In the genomic region with DNA sequence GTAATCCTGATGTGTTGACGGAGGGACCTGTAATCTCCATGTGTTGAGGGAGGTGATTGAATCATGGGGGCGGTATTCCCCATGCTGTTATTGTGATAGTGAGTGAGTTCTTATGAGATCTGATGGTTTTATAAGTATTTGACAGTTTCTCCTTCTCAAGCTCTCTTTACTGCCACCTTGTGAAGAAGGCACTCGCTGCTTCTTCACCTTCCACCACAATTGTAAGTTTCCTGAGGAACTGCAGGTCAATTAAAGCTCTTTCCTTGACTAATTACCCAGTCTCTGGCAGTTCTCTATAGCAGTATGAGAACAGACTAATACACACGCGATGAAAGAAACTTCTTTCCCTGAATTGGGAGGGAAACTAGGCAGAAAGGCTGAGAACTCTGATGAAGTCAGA, we compare ENCODE assay signal across 11 cellular contexts.
DNase-seq lines count a peak whose midpoint lies in the region; ATAC-seq, FAIRE-seq and TF ChIP-seq lines count a peak whose summit lies in the region.
"Had no signal": no experiment of that assay in that cellular context is flagged by ENCODE, and none has a peak within 500 bp of the region (broad histone marks: within the 10 kb centered on the region; RNA-seq: fewer than 3 reads in every experiment).

No MANE protein-coding gene starts in this region.

- H3K27ac ChIP-seq in DOHH2 (ENCODE audit: low read depth, low read length) (no peak overlapping the region), GM12878 (ENCODE audit: control insufficient read depth, insufficient read depth) (no peak overlapping the region), mucosa of rectum (ENCODE audit: low read depth in 2 of 2, low read length in 2 of 2) (peak overlapping the region; percentile 80 to 81)
- H3K27ac ChIP-seq: esophagus squamous epithelium had no signal

- H3K9me3 ChIP-seq in DOHH2 (ENCODE audit: control insufficient read depth, insufficient read depth, low read length) (no peaks in the 10 kb centered on the region), GM12878 (replicated peaks; ENCODE audit: control insufficient read depth, insufficient read depth, low read length) (no peaks in the 10 kb centered on the region), mucosa of rectum (ENCODE audit: control insufficient read depth in 2 of 2, low read length in 2 of 2) (no peaks in the 10 kb centered on the region)
- H3K9me3 ChIP-seq: esophagus squamous epithelium had no signal

- in situ Hi-C loops in GM12878 (cut with MboI), result no loop called here

- TF ChIP-seq CTCF in DOHH2 (IDR thresholded peaks at IDR 0.05; ENCODE audit: low read depth, low read length, poor library complexity, severe bottlenecking) (peak; percentile 23), LNCaP clone FGC (IDR thresholded peaks at IDR 0.05; ENCODE audit: control insufficient read depth, extremely low read depth, insufficient read depth) (peak; percentile 50), GM12878 (IDR thresholded peaks at IDR 0.05 in 2 of 3, conservative IDR thresholded peaks at IDR 0.05 in 1 of 3; ENCODE audit: control insufficient read depth in 2 of 3, extremely low read depth in 1 of 3, insufficient read depth in 1 of 3, low read depth in 3 of 3, low read length in 3 of 3) (peak; percentile 30 to 48 (median 39); a peak in 4 of 6 replicates)

- no peak for TF ChIP-seq POLR2A in GM12878 (IDR thresholded peaks at IDR 0.05; ENCODE audit: low read depth, low read length)

- no peaks in the 10 kb centered on the region for H3K27me3 ChIP-seq in DOHH2 (ENCODE audit: control insufficient read depth, low read length)
- peaks cover 0 to 3% of the 10 kb centered on the region in 2 experiments; a peak in 2 of 4 replicates for H3K27me3 ChIP-seq in GM12878 (replicated peaks in 1 of 2; ENCODE audit: control insufficient read depth in 2 of 2, insufficient read depth in 2 of 2, low read length in 1 of 2)
- H3K27me3 ChIP-seq in mucosa of rectum (ENCODE audit: control insufficient read depth in 2 of 2, insufficient read depth in 2 of 2, low read length in 2 of 2), result no peaks in the 10 kb centered on the region
- H3K27me3 ChIP-seq: esophagus squamous epithelium had no signal

- no peak overlapping the region for H3K4me2 ChIP-seq in DOHH2 (ENCODE audit: low read length)
- no peak overlapping the region for H3K4me2 ChIP-seq in GM12878 (ENCODE audit: control insufficient read depth, insufficient read depth)

- H3K36me3 Mint-ChIP-seq in activated naive CD4-positive, alpha-beta T cell treated with anti-CD3 and anti-CD28 coated beads, Interleukin-2, amount 10 ng/mL, durations not matched to agents 7 days and 5 days, result no peaks in the 10 kb centered on the region
- H3K36me3 Mint-ChIP-seq: activated naive CD8-positive, alpha-beta T cell treated with anti-CD3 and anti-CD28 coated beads, Interleukin-2, amount 10 ng/mL, durations not matched to agents 7 days and 5 days had no signal

- intact Hi-C loops in GM12878 (cut with micrococcal nuclease; ENCODE audit: unreplicated experiment), result loop anchor here (5.0 kb wide), 1 partner anchor 160 kb away; no protein-coding TSS in a partner anchor

- no peaks in the 10 kb centered on the region for H3K4me1 Mint-ChIP-seq in activated naive CD4-positive, alpha-beta T cell treated with anti-CD3 and anti-CD28 coated beads, Interleukin-2, amount 10 ng/mL, durations not matched to agents 7 days and 5 days
- H3K4me1 Mint-ChIP-seq: activated naive CD8-positive, alpha-beta T cell treated with anti-CD3 and anti-CD28 coated beads, Interleukin-2, amount 10 ng/mL, durations not matched to agents 7 days and 5 days had no signal

- BruUV-seq in GM12878 (replicated peaks; lab: Mats Ljungman, UMichigan), result no TSS peak

- H3K4me3 Mint-ChIP-seq in activated naive CD4-positive, alpha-beta T cell treated with anti-CD3 and anti-CD28 coated beads, Interleukin-2, amount 10 ng/mL, durations not matched to agents 7 days and 5 days, result no peak overlapping the region
- H3K4me3 Mint-ChIP-seq: activated naive CD8-positive, alpha-beta T cell treated with anti-CD3 and anti-CD28 coated beads, Interleukin-2, amount 10 ng/mL, durations not matched to agents 7 days and 5 days had no signal

- RAD21 ChIA-PET in GM12878 (lab: Charles Lee; ENCODE audit: unreplicated experiment), result interaction anchor here (0.7 to 4.5 kb wide), 8 partner anchors 28 to 856 kb away, joined by 3 to 23 read pairs (median 3); no protein-coding TSS in a partner anchor

- H3K9ac ChIP-seq in GM12878 (ENCODE audit: control insufficient read depth, insufficient read depth, low read length), result no peak overlapping the region
- no peak overlapping the region for H3K9ac ChIP-seq in mucosa of rectum (ENCODE audit: low read depth in 1 of 2, low read length in 2 of 2)

- CTCF ChIA-PET in GM12878 (lab: Yijun Ruan, JAX), result interaction anchor here (0.6 to 7.0 kb wide), 19 partner anchors 9 to 1300 kb away, joined by 3 to 37 read pairs (median 3); no protein-coding TSS in a partner anchor
- CTCF ChIA-PET in activated naive CD4-positive, alpha-beta T cell treated with anti-CD3 and anti-CD28 coated beads, Interleukin-2, amount 10 ng/mL, durations not matched to agents 7 days and 5 days (lab: Charles Lee), result interaction anchor here (1.0 kb wide), 1 partner anchor 1300 kb away, joined by 3 read pairs; no protein-coding TSS in a partner anchor

- H3K4me1 ChIP-seq in DOHH2 (ENCODE audit: control insufficient read depth, low read length), result no peaks in the 10 kb centered on the region
- no peaks in the 10 kb centered on the region for H3K4me1 ChIP-seq in GM12878 (ENCODE audit: control insufficient read depth, insufficient read depth, low read length)
- peaks cover 10 to 11% of the 10 kb centered on the region in 2 donors for H3K4me1 ChIP-seq in mucosa of rectum (ENCODE audit: control insufficient read depth in 2 of 2, insufficient read depth in 2 of 2, low read length in 2 of 2)

- H3F3A ChIP-seq in DOHH2 (ENCODE audit: control insufficient read depth, insufficient read depth), result no peaks in the 10 kb centered on the region

- H3K27me3 Mint-ChIP-seq in activated naive CD4-positive, alpha-beta T cell treated with anti-CD3 and anti-CD28 coated beads, Interleukin-2, amount 10 ng/mL, durations not matched to agents 7 days and 5 days, result peaks cover 3% of the 10 kb centered on the region

- H3K36me3 ChIP-seq in DOHH2 (ENCODE audit: control insufficient read depth, low read length) (no peaks in the 10 kb centered on the region), GM12878 (ENCODE audit: control insufficient read depth in 2 of 2, insufficient read depth in 2 of 2, low read length in 1 of 2) (no peaks in the 10 kb centered on the region), mucosa of rectum (ENCODE audit: control insufficient read depth in 2 of 2, insufficient read depth in 2 of 2, low read length in 2 of 2) (no peaks in the 10 kb centered on the region)
- H3K36me3 ChIP-seq: esophagus squamous epithelium had no signal

- H3K9me3 Mint-ChIP-seq in activated naive CD4-positive, alpha-beta T cell treated with anti-CD3 and anti-CD28 coated beads, Interleukin-2, amount 10 ng/mL, durations not matched to agents 7 days and 5 days, result no peaks in the 10 kb centered on the region
- H3K9me3 Mint-ChIP-seq: activated naive CD8-positive, alpha-beta T cell treated with anti-CD3 and anti-CD28 coated beads, Interleukin-2, amount 10 ng/mL, durations not matched to agents 7 days and 5 days had no signal

- DNase-seq in LNCaP clone FGC (ENCODE audit: low read depth) (no peak), GM12878 (ENCODE audit: low read depth, low spot score) (no peak), inferior parietal cortex (ENCODE audit: extremely low spot score) (no peak)
- no peak for DNase-seq in activated naive CD4-positive, alpha-beta T cell treated with anti-CD3 and anti-CD28 coated beads, Interleukin-2, amount 10 ng/mL, durations not matched to agents 7 days and 5 days
- DNase-seq in stimulated activated CD4-positive, alpha-beta T cell treated with anti-CD3 and anti-CD28 coated beads, Interleukin-4, amount 100 ng/mL, for 1 hour, result no peak
- DNase-seq: activated naive CD8-positive, alpha-beta T cell treated with anti-CD3 and anti-CD28 coated beads, Interleukin-2, amount 10 ng/mL, durations not matched to agents 7 days and 5 days; esophagus squamous epithelium; stimulated activated naive CD8-positive, alpha-beta T cell treated with anti-CD3 and anti-CD28 coated beads, Interleukin-15, Interleukin-2, amounts not matched to agents 100 U/mL and 50 U/mL, for 24 hours had no signal

- H4K20me1 ChIP-seq in DOHH2 (ENCODE audit: control insufficient read depth, insufficient read depth, low read depth, low read length) (no peaks in the 10 kb centered on the region), GM12878 (ENCODE audit: control insufficient read depth, insufficient read depth) (no peaks in the 10 kb centered on the region)

- H2AFZ ChIP-seq in GM12878 (ENCODE audit: control insufficient read depth, low read depth, low read length), result no peak overlapping the region

- no peaks in the 10 kb centered on the region for H3K9me2 ChIP-seq in DOHH2 (replicated peaks; ENCODE audit: control insufficient read depth, low read length)

- peak; percentile 27 for FAIRE-seq in GM12878 (lab: Jason Lieb, UNC)

- H3K4me3 ChIP-seq in DOHH2 (ENCODE audit: low read length) (no peak overlapping the region), LNCaP clone FGC (ENCODE audit: low read depth, low read length) (no peak overlapping the region), GM12878 (no peak overlapping the region), mucosa of rectum (ENCODE audit: low read length in 2 of 2) (no peak overlapping the region)
- H3K4me3 ChIP-seq: esophagus squamous epithelium had no signal

- no peak for TF ChIP-seq RAD21 in GM12878 (IDR thresholded peaks at IDR 0.05; ENCODE audit: insufficient read depth, low read depth, low read length)

- H3K27ac Mint-ChIP-seq in activated naive CD4-positive, alpha-beta T cell treated with anti-CD3 and anti-CD28 coated beads, Interleukin-2, amount 10 ng/mL, durations not matched to agents 7 days and 5 days, result no peak overlapping the region
- H3K27ac Mint-ChIP-seq: activated naive CD8-positive, alpha-beta T cell treated with anti-CD3 and anti-CD28 coated beads, Interleukin-2, amount 10 ng/mL, durations not matched to agents 7 days and 5 days had no signal

- no peaks in the 10 kb centered on the region for H3K79me2 ChIP-seq in DOHH2 (ENCODE audit: control insufficient read depth, low read length)
- no peaks in the 10 kb centered on the region for H3K79me2 ChIP-seq in GM12878 (ENCODE audit: control insufficient read depth, insufficient read depth, low read length)

- SMC1A ChIA-PET in GM12878 (lab: Charles Lee; ENCODE audit: uncharacterized antibody, unreplicated experiment), result interaction anchor here (0.6 to 1.5 kb wide), 12 partner anchors 10 to 836 kb away, joined by 3 to 7 read pairs (median 4); no protein-coding TSS in a partner anchor

- POLR2A ChIA-PET in GM12878 (lab: Charles Lee), result no interaction called here

- TF ChIP-seq EP300 in GM12878 (IDR thresholded peaks at IDR 0.05; ENCODE audit: borderline replicate concordance in 1 of 2, control insufficient read depth in 1 of 2, low read depth in 2 of 2, low read length in 2 of 2), result no peak

- WGBS in GM12878 (ENCODE audit: insufficient coverage, insufficient replicate concordance, low lambda C conversion rate, missing lambda C conversion rate), result 34% methylated on average over 5 of the region's 5 CpGs

- ATAC-seq in GM12878 (peak; percentile 56), HG02884 (IDR thresholded peaks at IDR 0.05; ENCODE audit: unreplicated experiment) (no peak)
- ATAC-seq: stimulated activated naive CD8-positive, alpha-beta T cell treated with anti-CD3 and anti-CD28 coated beads, Interleukin-15, Interleukin-2, amounts not matched to agents 100 U/mL and 50 U/mL, for 24 hours had no signal

Comparison
In these comparisons a context has a peak if more than half of its experiments do, and no peak if none do; other contexts are left out.
1. H3K27ac ChIP-seq: peak in mucosa of rectum (2 of 2); none in DOHH2 (single experiment) and GM12878 (single experiment).
2. Peak in every context shown above with its lines, with median percentiles within 50 percentile points of each other: CTCF ChIP-seq.